ENCODE assay signal across 10 cellular contexts in genomic region chr9:65678533-65678932, GRCh38. TPM values are rescaled to one million over a fixed set of nuclear protein-coding genes. Genes with fewer than 3 reads are reported as not detected.
DNase-seq lines count a peak whose midpoint lies in the region; ATAC-seq, FAIRE-seq and TF ChIP-seq lines count a peak whose summit lies in the region.
"Not testable (repeated sequence)": the region's sequence is repeated elsewhere in the genome, so short reads cannot be mapped to it uniquely, and the experiment has no call there.
"Had no signal": no experiment of that assay in that cellular context is flagged by ENCODE, and none has a peak within 500 bp of the region (broad histone marks: within the 10 kb centered on the region; RNA-seq: fewer than 3 reads in every experiment).

No MANE protein-coding gene starts in this region.

- H3K27me3 Mint-ChIP-seq in CD14-positive monocyte (ENCODE audit: low read depth in 3 of 3); MCF 10A (ENCODE audit: insufficient read depth, unreplicated experiment); type B pancreatic cell: not testable (repeated sequence)

- H3K9me3 Mint-ChIP-seq in CD14-positive monocyte; MCF 10A (ENCODE audit: unreplicated experiment); type B pancreatic cell: not testable (repeated sequence)

- H3K36me3 ChIP-seq in KMS-11 (ENCODE audit: insufficient read depth); PC-3 (ENCODE audit: low read depth, low read length); HepG2 (replicated peaks in 1 of 2; ENCODE audit: control insufficient read depth in 1 of 2, insufficient read depth in 2 of 2, low read length in 2 of 2); neural cell (ENCODE audit: insufficient read depth, low read length): not testable (repeated sequence)

- not testable (repeated sequence) for H3K9ac ChIP-seq in KMS-11; PC-3 (ENCODE audit: low read length); HepG2 (ENCODE audit: insufficient read depth, low read depth, low read length); neural cell (ENCODE audit: low read length)

- not testable (repeated sequence) for H3K27ac ChIP-seq in KMS-11; PC-3 (ENCODE audit: low read length); HepG2 (ENCODE audit: extremely low read length, insufficient read depth, low read length); neural cell (ENCODE audit: low read length)

- in situ Hi-C loops in HepG2 (cut with HindIII; ENCODE audit: extremely low pct_ligation_motif_present, low pct_unique_long_range_greater_than_20kb) = not testable (repeated sequence)

- not testable (repeated sequence) for H3K4me3 Mint-ChIP-seq in CD14-positive monocyte; MCF 10A (ENCODE audit: unreplicated experiment); type B pancreatic cell

- H3K9me3 ChIP-seq in PC-3 (ENCODE audit: low read length); HepG2 (ENCODE audit: low read length); neural cell (ENCODE audit: low read length): not testable (repeated sequence)

- WGBS in HepG2 (ENCODE audit: low lambda C conversion rate) = 13% methylated on average over 3 of the region's 3 CpGs

- intact Hi-C loops in CD14-positive monocyte (cut with micrococcal nuclease); PC-3 (cut with micrococcal nuclease); MCF 10A (cut with micrococcal nuclease); HepG2 (cut with micrococcal nuclease; ENCODE audit: unreplicated experiment): not testable (repeated sequence)

- not testable (repeated sequence) for TF ChIP-seq POLR2A in HepG2 (IDR thresholded peaks at IDR 0.05; ENCODE audit: insufficient read depth in 1 of 2, low read depth in 2 of 2, low read length in 2 of 2)

- TF ChIP-seq CTCF in CD14-positive monocyte (IDR thresholded peaks at IDR 0.05) = peak; percentile 27
- TF ChIP-seq CTCF in KMS-11 (conservative IDR thresholded peaks at IDR 0.05; ENCODE audit: low read depth, low read length) = peak; percentile 40
- TF ChIP-seq CTCF in PC-3 (conservative IDR thresholded peaks at IDR 0.05; ENCODE audit: low read depth, low read length); HepG2 (CRISPR knock-in tag; IDR thresholded peaks at IDR 0.05): not testable (repeated sequence)
- peak; percentile 14 for TF ChIP-seq CTCF in MCF 10A (IDR thresholded peaks at IDR 0.05; ENCODE audit: unreplicated experiment)
- TF ChIP-seq CTCF in fibroblast of villous mesenchyme (IDR thresholded peaks at IDR 0.05; ENCODE audit: insufficient read depth, low read depth, low read length) = peak; percentile 22
- TF ChIP-seq CTCF in neural cell (IDR thresholded peaks at IDR 0.05; ENCODE audit: poor library complexity, severe bottlenecking) = peak; percentile 45
- peak; percentile 53 for TF ChIP-seq CTCF in type B pancreatic cell (conservative IDR thresholded peaks at IDR 0.05)

- H3K27me3 ChIP-seq in KMS-11 (ENCODE audit: insufficient read depth, low read depth); PC-3 (ENCODE audit: low read length); HepG2 (ENCODE audit: control insufficient read depth in 1 of 2, insufficient read depth in 2 of 2, low read length in 2 of 2); neural cell (ENCODE audit: insufficient read depth, low read depth, low read length): not testable (repeated sequence)

- not testable (repeated sequence) for DNase-seq in CD14-positive monocyte (ENCODE audit: low spot score); MCF 10A (ENCODE audit: unreplicated experiment); fibroblast of villous mesenchyme (ENCODE audit: low read depth); HepG2 (ENCODE audit: low spot score); type B pancreatic cell (ENCODE audit: extremely low spot score, unreplicated experiment)
- peak; percentile 1 for DNase-seq in PC-3

- H3K9me2 ChIP-seq in PC-3 (replicated peaks; ENCODE audit: low read length); neural cell (ENCODE audit: insufficient read depth, low read length): not testable (repeated sequence)

- POLR2A ChIA-PET in PC-3 (lab: Charles Lee; ENCODE audit: unreplicated experiment); MCF 10A (lab: Yijun Ruan, JAX); HepG2 (lab: Yijun Ruan, JAX): not testable (repeated sequence)

- H3K79me2 ChIP-seq in KMS-11 (ENCODE audit: insufficient read depth, low read depth); PC-3 (ENCODE audit: low read length); HepG2 (ENCODE audit: insufficient read depth, low read length); neural cell (replicated peaks; ENCODE audit: insufficient read depth, low read length): not testable (repeated sequence)

- CTCF ChIA-PET in PC-3 (lab: Charles Lee); MCF 10A (lab: Yijun Ruan, JAX); HepG2 (lab: Yijun Ruan, JAX; ENCODE audit: low intra/inter-chr PET ratio, low total read pairs): not testable (repeated sequence)

- not testable (repeated sequence) for H3K4me1 Mint-ChIP-seq in CD14-positive monocyte; MCF 10A (ENCODE audit: insufficient read depth, unreplicated experiment); type B pancreatic cell (ENCODE audit: unreplicated experiment)

- H3K36me3 Mint-ChIP-seq in CD14-positive monocyte; MCF 10A (ENCODE audit: insufficient read depth, unreplicated experiment); type B pancreatic cell: not testable (repeated sequence)

- ATAC-seq in PC-3, HepG2: not testable (repeated sequence)

- H3K4me2 ChIP-seq in KMS-11; PC-3 (ENCODE audit: low read length); HepG2 (ENCODE audit: low read depth, low read length); neural cell (ENCODE audit: low read length): not testable (repeated sequence)

- H4K20me1 ChIP-seq in KMS-11 (ENCODE audit: insufficient read depth); PC-3 (ENCODE audit: low read length); HepG2 (ENCODE audit: insufficient read depth, low read length); neural cell (ENCODE audit: insufficient read depth): not testable (repeated sequence)

- BruUV-seq in PC-3 (replicated peaks; lab: Mats Ljungman, UMichigan); MCF 10A (replicated peaks; lab: Mats Ljungman, UMichigan); HepG2 (replicated peaks; lab: Mats Ljungman, UMichigan): not testable (repeated sequence)

- H3K4me3 ChIP-seq in KMS-11 (IDR thresholded peaks at IDR 0.05; ENCODE audit: insufficient read depth, low read depth, low read length); PC-3 (ENCODE audit: low read length); fibroblast of villous mesenchyme (ENCODE audit: low read depth, low read length); HepG2 (replicated peaks in 1 of 3; ENCODE audit: insufficient read depth in 1 of 3, low read depth in 2 of 3, low read length in 3 of 3); neural cell (ENCODE audit: low read length): not testable (repeated sequence)

- H3K4me1 ChIP-seq in KMS-11 (ENCODE audit: low read depth, poor library complexity, severe bottlenecking); PC-3 (ENCODE audit: insufficient read depth, low read length); HepG2 (ENCODE audit: insufficient read depth, low read length): not testable (repeated sequence)

- FAIRE-seq in HepG2 (lab: Jason Lieb, UNC) = not testable (repeated sequence)

- not testable (repeated sequence) for H3F3A ChIP-seq in PC-3 (ENCODE audit: low read length, unreplicated experiment); neural cell (ENCODE audit: insufficient read depth, low read length, poor library complexity, severe bottlenecking)

- H2AFZ ChIP-seq in KMS-11 (ENCODE audit: low read depth); PC-3 (ENCODE audit: low read length); HepG2 (ENCODE audit: low read length); neural cell (ENCODE audit: low read depth, low read length): not testable (repeated sequence)

- TF ChIP-seq RAD21 in HepG2 (CRISPR knock-in tag; IDR thresholded peaks at IDR 0.05); neural cell (conservative IDR thresholded peaks at IDR 0.05): not testable (repeated sequence)

- not testable (repeated sequence) for H3K27ac Mint-ChIP-seq in CD14-positive monocyte; MCF 10A (ENCODE audit: low read depth, unreplicated experiment); type B pancreatic cell

- not testable (repeated sequence) for TF ChIP-seq EP300 in HepG2 (IDR thresholded peaks at IDR 0.05; ENCODE audit: low read depth in 2 of 2, low read length in 2 of 2); HepG2 (CRISPR knock-in tag; IDR thresholded peaks at IDR 0.05; ENCODE audit: borderline replicate concordance); neural cell (conservative IDR thresholded peaks at IDR 0.05; ENCODE audit: poor library complexity, severe bottlenecking)

RNA-seq across cellular contexts. Expression of gene ZNG1E, which starts 2.8 kb away (rescaled TPM):
- 10 to 100 TPM; 36.8 to 37.3 TPM for polyA plus RNA-seq in CD14-positive monocyte
- 32.8 and 42.3 TPM in 2 replicates for total RNA-seq in PC-3 (2014; rRNA removed)
- 73.9 and 97.6 TPM in 2 replicates for total RNA-seq in MCF 10A (2022)
- 28.3 and 32.8 TPM in 2 replicates for total RNA-seq in fibroblast of villous mesenchyme
- total RNA-seq in HepG2 (2016; rRNA removed; fragmentation: Illumina TruSeq; extraction: Trizol) = 120 and 126 TPM in 2 replicates
- 39.7 and 55.3 TPM in 2 replicates for total RNA-seq in HepG2 (2016; cell fraction: cytosol; rRNA removed; fragmentation: Illumina TruSeq; extraction: Trizol; ENCODE audit: low read depth)
- total RNA-seq in HepG2 (2016; cell fraction: insoluble cytoplasmic fraction; rRNA removed; fragmentation: Illumina TruSeq; extraction: Trizol) = 113 and 119 TPM in 2 replicates
- 92.2 and 101 TPM in 2 replicates for total RNA-seq in HepG2 (2016; cell fraction: membrane; rRNA removed; fragmentation: Illumina TruSeq; extraction: Trizol)
- total RNA-seq in HepG2 (2016; cell fraction: nucleus; rRNA removed; fragmentation: Illumina TruSeq; extraction: Trizol) = 185 and 194 TPM in 2 replicates
- polyA plus RNA-seq in HepG2 (2011; rRNA removed) = 54.7 and 55.6 TPM in 2 replicates
- polyA plus RNA-seq in HepG2 (2011; cell fraction: cytosol; rRNA removed) = 14.5 and 23.6 TPM in 2 replicates
- polyA plus RNA-seq in HepG2 (2011; cell fraction: nucleus; rRNA removed) = 66.6 and 69.0 TPM in 2 replicates
- polyA plus RNA-seq in HepG2 (2012) = 56.7 and 74.0 TPM in 2 replicates
- polyA plus RNA-seq in HepG2 (2016; cell fraction: cytosol; fragmentation: Illumina TruSeq; extraction: Trizol; ENCODE audit: low read depth) = 37.4 and 42.2 TPM in 2 replicates
- 99.6 and 103 TPM in 2 replicates for polyA plus RNA-seq in HepG2 (2016; cell fraction: insoluble cytoplasmic fraction; fragmentation: Illumina TruSeq; extraction: Trizol; ENCODE audit: low read depth)
- polyA plus RNA-seq in HepG2 (2016; cell fraction: membrane; fragmentation: Illumina TruSeq; extraction: Trizol; ENCODE audit: low read depth) = 67.0 and 86.1 TPM in 2 replicates
- 152 and 165 TPM in 2 replicates for polyA plus RNA-seq in HepG2 (2016; cell fraction: nucleus; fragmentation: Illumina TruSeq; extraction: Trizol; ENCODE audit: insufficient read depth, low read depth)
- 25.7 and 45.4 TPM in 2 replicates for polyA minus RNA-seq in HepG2 (2011; rRNA and poly(A)+ RNA removed; ENCODE audit: low replicate concordance)
- 10.0 and 11.9 TPM in 2 replicates for polyA minus RNA-seq in HepG2 (2011; cell fraction: cytosol; rRNA and poly(A)+ RNA removed)
- polyA minus RNA-seq in HepG2 (2011; cell fraction: nucleus; rRNA and poly(A)+ RNA removed) = 380 and 396 TPM in 2 replicates
- 72.6 and 80.3 TPM in 2 replicates for polyA plus RNA-seq in neural cell
- 52.6 and 69.2 TPM in 2 replicates for polyA minus RNA-seq in neural cell
- total RNA-seq in type B pancreatic cell (ENCODE audit: low replicate concordance) = 31.6 and 38.8 TPM in 2 replicates

RNA-seq across cellular contexts. Expression of gene FOXD4L4, which starts 58.4 kb away (rescaled TPM):
- polyA plus RNA-seq in CD14-positive monocyte = not detected
- total RNA-seq in PC-3 (2014; rRNA removed) = not detected in 2 replicates
- total RNA-seq in MCF 10A (2022) = 0.93 and 1.2 TPM in 2 replicates
- under 0.01 TPM in 1 of 2 replicates, not detected in the other for total RNA-seq in fibroblast of villous mesenchyme
- 0.38 TPM in 1 of 2 replicates, not detected in the other for total RNA-seq in HepG2 (2016; rRNA removed; fragmentation: Illumina TruSeq; extraction: Trizol)
- total RNA-seq in HepG2 (2016; cell fraction: cytosol; rRNA removed; fragmentation: Illumina TruSeq; extraction: Trizol; ENCODE audit: low read depth) = not detected in 2 replicates
- 0.24 TPM in 1 of 2 replicates, not detected in the other for total RNA-seq in HepG2 (2016; cell fraction: insoluble cytoplasmic fraction; rRNA removed; fragmentation: Illumina TruSeq; extraction: Trizol)
- total RNA-seq in HepG2 (2016; cell fraction: membrane; rRNA removed; fragmentation: Illumina TruSeq; extraction: Trizol) = not detected in 2 replicates
- total RNA-seq in HepG2 (2016; cell fraction: nucleus; rRNA removed; fragmentation: Illumina TruSeq; extraction: Trizol) = 0.50 and 1.1 TPM in 2 replicates
- 0.10 and 0.15 TPM in 2 replicates for polyA plus RNA-seq in HepG2 (2011; rRNA removed)
- 0.04 and 0.07 TPM in 2 replicates for polyA plus RNA-seq in HepG2 (2011; cell fraction: cytosol; rRNA removed)
- polyA plus RNA-seq in HepG2 (2011; cell fraction: nucleus; rRNA removed) = 2.0 and 2.4 TPM in 2 replicates
- 0.13 TPM in 1 of 2 replicates, not detected in the other for polyA plus RNA-seq in HepG2 (2012)
- not detected in 2 replicates for polyA plus RNA-seq in HepG2 (2016; cell fraction: cytosol; fragmentation: Illumina TruSeq; extraction: Trizol; ENCODE audit: low read depth)
- not detected in 2 replicates for polyA plus RNA-seq in HepG2 (2016; cell fraction: insoluble cytoplasmic fraction; fragmentation: Illumina TruSeq; extraction: Trizol; ENCODE audit: low read depth)
- polyA plus RNA-seq in HepG2 (2016; cell fraction: membrane; fragmentation: Illumina TruSeq; extraction: Trizol; ENCODE audit: low read depth) = not detected in 2 replicates
- 0.24 and 0.38 TPM in 2 replicates for polyA plus RNA-seq in HepG2 (2016; cell fraction: nucleus; fragmentation: Illumina TruSeq; extraction: Trizol; ENCODE audit: insufficient read depth, low read depth)
- 0.91 and 3.4 TPM in 2 replicates for polyA minus RNA-seq in HepG2 (2011; rRNA and poly(A)+ RNA removed; ENCODE audit: low replicate concordance)
- polyA minus RNA-seq in HepG2 (2011; cell fraction: cytosol; rRNA and poly(A)+ RNA removed) = not detected in 2 replicates
- polyA minus RNA-seq in HepG2 (2011; cell fraction: nucleus; rRNA and poly(A)+ RNA removed) = 7.3 and 8.6 TPM in 2 replicates
- 0.10 TPM in 1 of 2 replicates, not detected in the other for polyA plus RNA-seq in neural cell
- polyA minus RNA-seq in neural cell = 0.73 and 0.93 TPM in 2 replicates
- total RNA-seq in type B pancreatic cell (ENCODE audit: low replicate concordance) = 0.51 TPM in 1 of 2 replicates, not detected in the other
- total RNA-seq: G401 had no signal
- polyA plus RNA-seq: CD8-positive, alpha-beta memory T cell had no signal
